12 cellular contexts compared by ENCODE assay signal in the genomic region with DNA sequence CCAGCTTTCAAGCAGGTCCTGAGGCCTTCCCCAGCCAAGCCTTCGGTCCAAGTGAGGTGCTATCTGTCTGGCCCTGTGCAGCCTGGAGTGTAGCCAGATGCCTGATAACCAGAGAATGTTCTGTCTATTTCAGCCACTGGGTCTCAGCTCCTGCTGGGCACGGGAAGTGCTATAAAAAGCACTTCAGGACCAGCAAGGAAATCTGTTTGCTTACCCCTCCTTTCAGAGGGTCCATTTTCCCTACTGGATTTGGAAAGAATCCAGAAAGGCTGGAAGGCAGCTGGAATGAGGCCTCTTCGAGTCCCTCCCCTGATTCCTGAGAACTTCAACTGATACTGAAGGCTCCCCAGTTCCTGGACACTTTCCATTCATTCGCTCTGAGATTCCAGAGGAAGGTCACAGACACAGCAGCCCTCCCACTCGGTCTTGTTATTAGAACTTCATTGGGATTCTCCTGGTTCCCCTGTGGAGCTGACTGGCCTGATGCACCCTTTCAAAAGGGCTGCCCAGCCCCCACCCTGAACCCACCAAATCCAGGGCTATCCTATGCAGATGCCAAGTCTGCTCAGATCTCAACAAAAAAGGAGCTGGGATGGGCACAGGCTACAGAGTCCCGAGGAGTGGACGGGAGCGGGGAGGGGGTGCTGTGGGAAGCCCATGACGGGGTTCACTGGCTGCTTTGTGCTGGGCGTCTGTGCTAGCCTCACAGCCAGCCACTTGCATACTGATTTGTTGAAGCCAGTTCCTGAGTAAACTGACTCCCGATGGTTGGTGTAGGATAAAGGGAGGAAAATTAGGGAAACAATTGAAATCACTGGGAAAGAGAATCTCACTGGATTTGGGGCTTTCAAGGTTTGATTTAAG.
DNase-seq lines count a peak whose midpoint lies in the region; ATAC-seq, FAIRE-seq and TF ChIP-seq lines count a peak whose summit lies in the region.
"Had no signal": no experiment of that assay in that cellular context is flagged by ENCODE, and none has a peak within 500 bp of the region (broad histone marks: within the 10 kb centered on the region; RNA-seq: fewer than 3 reads in every experiment).

No MANE protein-coding gene starts in this region.

- POLR2A ChIA-PET in A673 (lab: Charles Lee; ENCODE audit: low non-redundant PET) (interaction anchor here (0.6 kb wide), 1 partner anchor 82 kb away, joined by 3 read pairs; no protein-coding TSS in a partner anchor), endothelial cell of umbilical vein (lab: Charles Lee) (no interaction called here)
- POLR2A ChIA-PET in activated CD4-positive, alpha-beta memory T cell treated with anti-CD3 and anti-CD28 coated beads for 36 hours (lab: Charles Lee) = no interaction called here

- peaks cover 15% of the 10 kb centered on the region for H3K4me1 ChIP-seq in A673 (ENCODE audit: insufficient read depth, low read length, poor library complexity, severe bottlenecking)
- peaks cover 8% of the 10 kb centered on the region for H3K4me1 ChIP-seq in endothelial cell of umbilical vein (ENCODE audit: control insufficient read depth, extremely low read depth, insufficient read depth, low read length)

- H3K36me3 ChIP-seq in A673 (ENCODE audit: insufficient read depth, low read length, poor library complexity, severe bottlenecking) (peaks cover 6% of the 10 kb centered on the region), endothelial cell of umbilical vein (ENCODE audit: control insufficient read depth in 2 of 2, extremely low read depth in 1 of 2, insufficient read depth in 2 of 2, low read length in 2 of 2) (peaks cover 2 to 4% of the 10 kb centered on the region in 2 experiments)

- TF ChIP-seq POLR2A in endothelial cell of umbilical vein (IDR thresholded peaks at IDR 0.05; ENCODE audit: low read depth, low read length) = no peak

- no peaks in the 10 kb centered on the region for H3K27me3 ChIP-seq in A673 (replicated peaks; ENCODE audit: insufficient read depth, low read depth, low read length, poor library complexity)
- no peaks in the 10 kb centered on the region for H3K27me3 ChIP-seq in endothelial cell of umbilical vein (ENCODE audit: control insufficient read depth in 2 of 2, insufficient read depth in 2 of 2, low read length in 2 of 2)

- CTCF ChIA-PET in A673 (lab: Charles Lee) = interaction anchor here (0.5 kb wide), 1 partner anchor 96 kb away, joined by 3 read pairs; no protein-coding TSS in a partner anchor
- CTCF ChIA-PET in endothelial cell of umbilical vein (lab: Charles Lee) = interaction anchor here (1.1 to 3.1 kb wide), 4 partner anchors 13 to 101 kb away, joined by 4 to 19 read pairs (median 13); no protein-coding TSS in a partner anchor
- CTCF ChIA-PET in activated CD4-positive, alpha-beta memory T cell treated with anti-CD3 and anti-CD28 coated beads for 36 hours (lab: Charles Lee) = interaction anchor here (1.8 kb wide), 1 partner anchor 40 kb away, joined by 4 read pairs; no protein-coding TSS in a partner anchor
- CTCF ChIA-PET in activated CD8-positive, alpha-beta memory T cell treated with anti-CD3 and anti-CD28 coated beads, Interleukin-2, amount 10 ng/mL, durations not matched to agents 7 days and 5 days (lab: Charles Lee) = no interaction called here

- TF ChIP-seq CTCF in A673 (conservative IDR thresholded peaks at IDR 0.05; ENCODE audit: low read depth, low read length) = no peak
- TF ChIP-seq CTCF in endothelial cell of umbilical vein (IDR thresholded peaks at IDR 0.05; ENCODE audit: extremely low read depth in 1 of 2, insufficient read depth in 1 of 2, low read depth in 1 of 2, low read length in 2 of 2) = no peak

- dilution Hi-C loops in endothelial cell of umbilical vein (cut with MboI; ENCODE audit: extremely low pct_ligation_motif_present, low sequenced_read_pairs) = no loop called here

- BruUV-seq in A673 (replicated peaks; lab: Mats Ljungman, UMichigan) (no TSS peak), endothelial cell of umbilical vein (replicated peaks; lab: Mats Ljungman, UMichigan) (no TSS peak)

- H3K4me2 ChIP-seq in endothelial cell of umbilical vein (ENCODE audit: insufficient read depth, low read length) = no peak overlapping the region

- intact Hi-C loops in A673 (cut with micrococcal nuclease; ENCODE audit: unreplicated experiment) = no loop called here
- intact Hi-C loops in endothelial cell of umbilical vein (cut with micrococcal nuclease) = no loop called here
- intact Hi-C loops in activated CD4-positive, alpha-beta memory T cell treated with anti-CD3 and anti-CD28 coated beads for 36 hours (cut with micrococcal nuclease) = no loop called here

- no peaks in the 10 kb centered on the region for H3K36me3 Mint-ChIP-seq in activated CD4-positive, alpha-beta memory T cell treated with anti-CD3 and anti-CD28 coated beads for 36 hours
- H3K36me3 Mint-ChIP-seq in activated CD8-positive, alpha-beta memory T cell treated with anti-CD3 and anti-CD28 coated beads, Interleukin-2, amount 10 ng/mL, durations not matched to agents 7 days and 5 days = no peaks in the 10 kb centered on the region

- no peak overlapping the region for H2AFZ ChIP-seq in endothelial cell of umbilical vein (ENCODE audit: low read depth, low read length)

- H3K4me1 Mint-ChIP-seq in activated CD4-positive, alpha-beta memory T cell treated with anti-CD3 and anti-CD28 coated beads for 36 hours (ENCODE audit: low read depth) = no peaks in the 10 kb centered on the region
- no peaks in the 10 kb centered on the region for H3K4me1 Mint-ChIP-seq in activated CD8-positive, alpha-beta memory T cell treated with anti-CD3 and anti-CD28 coated beads, Interleukin-2, amount 10 ng/mL, durations not matched to agents 7 days and 5 days

- no peak overlapping the region for H3K4me3 Mint-ChIP-seq in activated CD4-positive, alpha-beta memory T cell treated with anti-CD3 and anti-CD28 coated beads for 36 hours
- no peak overlapping the region for H3K4me3 Mint-ChIP-seq in activated CD8-positive, alpha-beta memory T cell treated with anti-CD3 and anti-CD28 coated beads, Interleukin-2, amount 10 ng/mL, durations not matched to agents 7 days and 5 days

- ATAC-seq in activated CD8-positive, alpha-beta memory T cell treated with anti-CD3 and anti-CD28 coated beads, Interleukin-2, amount 10 ng/mL, durations not matched to agents 7 days and 5 days = no peak

- no peaks in the 10 kb centered on the region for H3K9me1 ChIP-seq in endothelial cell of umbilical vein (replicated peaks; ENCODE audit: control insufficient read depth, extremely low read depth, insufficient read depth, low read length)

- H3K9me3 Mint-ChIP-seq in activated CD4-positive, alpha-beta memory T cell treated with anti-CD3 and anti-CD28 coated beads for 36 hours = no peaks in the 10 kb centered on the region
- H3K9me3 Mint-ChIP-seq in activated CD8-positive, alpha-beta memory T cell treated with anti-CD3 and anti-CD28 coated beads, Interleukin-2, amount 10 ng/mL, durations not matched to agents 7 days and 5 days (ENCODE audit: low read depth) = no peaks in the 10 kb centered on the region

- no peak overlapping the region for H3K9ac ChIP-seq in endothelial cell of umbilical vein (replicated peaks; ENCODE audit: extremely low read depth, insufficient read depth, low read length)

- FAIRE-seq in endothelial cell of umbilical vein (lab: Jason Lieb, UNC) = peak; percentile 73
- FAIRE-seq: HTR-8/SVneo had no signal

- H3K9me3 ChIP-seq in A673 (ENCODE audit: low read depth, low read length, poor library complexity, severe bottlenecking) = no peaks in the 10 kb centered on the region
- no peaks in the 10 kb centered on the region for H3K9me3 ChIP-seq in endothelial cell of umbilical vein (replicated peaks; ENCODE audit: control insufficient read depth, insufficient read depth, low read length)

- H3K79me2 ChIP-seq in endothelial cell of umbilical vein (ENCODE audit: control insufficient read depth, insufficient read depth, low read length) = no peaks in the 10 kb centered on the region

- H3K27ac ChIP-seq in A673 (ENCODE audit: low read depth, low read length, poor library complexity, severe bottlenecking) (peak overlapping the region; percentile 44), endothelial cell of umbilical vein (ENCODE audit: insufficient read depth, low read depth, low read length) (no peak overlapping the region)

- no peak overlapping the region for H3K27ac Mint-ChIP-seq in activated CD4-positive, alpha-beta memory T cell treated with anti-CD3 and anti-CD28 coated beads for 36 hours
- no peak overlapping the region for H3K27ac Mint-ChIP-seq in activated CD8-positive, alpha-beta memory T cell treated with anti-CD3 and anti-CD28 coated beads, Interleukin-2, amount 10 ng/mL, durations not matched to agents 7 days and 5 days

- DNase-seq in A673 (ENCODE audit: low spot score) (peak; percentile 75), NCI-H2196 treated with DMSO at 0.1 percent for 48 hours (lab: John Stamatoyannopoulos, UW; ENCODE audit: unreplicated experiment) (peak; percentile 9), endothelial cell of umbilical vein (ENCODE audit: low read depth, low spot score) (peak; percentile 76), myocyte (ENCODE audit: low read depth) (peak; percentile 89), DMS153 (lab: John Stamatoyannopoulos, UW) (no peak)
- no peak for DNase-seq in activated effector memory CD4-positive, alpha-beta T cell treated with anti-CD3 and anti-CD28 coated beads, Interleukin-2, amount 50 U/mL, for 16 hours
- no peak for DNase-seq in activated CD4-positive, alpha-beta memory T cell treated with anti-CD3 and anti-CD28 coated beads for 36 hours
- no peak for DNase-seq in activated CD8-positive, alpha-beta memory T cell treated with anti-CD3 and anti-CD28 coated beads, Interleukin-2, amount 10 ng/mL, durations not matched to agents 7 days and 5 days
- DNase-seq: H7; posterior cingulate gyrus; stimulated activated naive CD4-positive, alpha-beta T cell treated with Interleukin-2 at 50 U/mL for 16 hours had no signal

- no peaks in the 10 kb centered on the region for H4K20me1 ChIP-seq in endothelial cell of umbilical vein (replicated peaks; ENCODE audit: control insufficient read depth, extremely low read depth, insufficient read depth, low read length)

- peaks cover 4% of the 10 kb centered on the region for H3K27me3 Mint-ChIP-seq in activated CD4-positive, alpha-beta memory T cell treated with anti-CD3 and anti-CD28 coated beads for 36 hours
- H3K27me3 Mint-ChIP-seq in activated CD8-positive, alpha-beta memory T cell treated with anti-CD3 and anti-CD28 coated beads, Interleukin-2, amount 10 ng/mL, durations not matched to agents 7 days and 5 days = peaks cover 15% of the 10 kb centered on the region

- H3K4me3 ChIP-seq in A673 (ENCODE audit: low read depth, low read length, poor library complexity, severe bottlenecking) (no peak overlapping the region), endothelial cell of umbilical vein (replicated peaks in 1 of 3; ENCODE audit: insufficient read depth in 1 of 3, low read depth in 1 of 3, low read length in 3 of 3) (no peak overlapping the region)

TF ChIP-seq in endothelial cell of umbilical vein, 7 proteins besides CTCF, POLR2A, EP300 and RAD21:
- TF ChIP-seq POLR2AphosphoS5 (IDR thresholded peaks at IDR 0.05; ENCODE audit: insufficient read depth, low read depth, low read length) (no peak), MYC (IDR thresholded peaks at IDR 0.05; ENCODE audit: low read depth, low read length) (no peak)

Comparison
In these comparisons a context has a peak if more than half of its experiments do, and no peak if none do; other contexts are left out.
1. DNase-seq: peak in A673 (single experiment), NCI-H2196 treated with DMSO at 0.1 percent for 48 hours (single experiment), endothelial cell of umbilical vein (single experiment) and myocyte (single experiment); none in DMS153 (single experiment), activated effector memory CD4-positive, alpha-beta T cell treated with anti-CD3 and anti-CD28 coated beads, Interleukin-2, amount 50 U/mL, for 16 hours (single experiment), activated CD4-positive, alpha-beta memory T cell treated with anti-CD3 and anti-CD28 coated beads for 36 hours (single experiment) and activated CD8-positive, alpha-beta memory T cell treated with anti-CD3 and anti-CD28 coated beads, Interleukin-2, amount 10 ng/mL, durations not matched to agents 7 days and 5 days (single experiment).